Comparison of ENCODE assay signal across 9 cellular contexts in the genomic region with DNA sequence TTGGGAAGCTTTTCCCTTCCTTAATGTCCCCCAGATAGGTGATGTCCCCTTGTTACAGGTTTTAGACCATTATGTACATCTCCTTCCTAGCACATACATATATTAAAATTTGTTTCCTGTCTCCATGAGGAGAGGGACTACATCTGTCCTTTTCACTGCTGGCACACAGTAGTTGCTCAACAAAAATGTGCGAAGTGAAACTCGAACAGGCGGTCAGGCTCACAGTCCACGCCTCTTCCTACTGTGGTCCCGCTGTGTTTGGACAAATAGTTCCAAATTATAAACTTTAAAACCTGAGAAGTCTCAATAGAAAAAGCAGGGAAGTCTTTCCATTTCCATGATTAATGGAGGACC. TPM values are rescaled to one million over a fixed set of nuclear protein-coding genes. Genes with fewer than 3 reads are reported as not detected.
A peak's percentile ranks its signal among the peaks of the same experiment; 100 is the strongest.
DNase-seq lines count a peak whose midpoint lies in the region; ATAC-seq, FAIRE-seq and TF ChIP-seq lines count a peak whose summit lies in the region.
"Had no signal": no experiment of that assay in that cellular context is flagged by ENCODE, and none has a peak within 500 bp of the region (broad histone marks: within the 10 kb centered on the region; RNA-seq: fewer than 3 reads in every experiment).

No MANE protein-coding gene starts in this region.

- peak overlapping the region; percentile 75 for H3K4me3 Mint-ChIP-seq in GM23338

- no peak for FAIRE-seq in D721Med (lab: Jason Lieb, UNC)

- H3K36me3 ChIP-seq in GM23338 (ENCODE audit: insufficient read depth), result no peaks in the 10 kb centered on the region
- 0 out of 2 replicates have a peak, but pooled peaks cover 6% of the 10 kb centered on the region for H3K36me3 ChIP-seq in RWPE2 (ENCODE audit: low read depth)
- H3K36me3 ChIP-seq in fibroblast of lung (ENCODE audit: control insufficient read depth, insufficient read depth, low read length), result no peaks in the 10 kb centered on the region
- no peaks in the 10 kb centered on the region for H3K36me3 ChIP-seq in gastrocnemius medialis

- H4K20me1 ChIP-seq in GM23338 (replicated peaks; ENCODE audit: insufficient read depth), result peaks cover 8% of the 10 kb centered on the region; the same call in 1 of the 2 replicates
- no peaks in the 10 kb centered on the region for H4K20me1 ChIP-seq in fibroblast of lung (ENCODE audit: control insufficient read depth, extremely low read depth, insufficient read depth, low read length)

- no peak overlapping the region for H3K9ac ChIP-seq in fibroblast of lung (ENCODE audit: insufficient read depth, low read length)

- H3K79me2 ChIP-seq in GM23338 (replicated peaks; ENCODE audit: insufficient read depth) (no peaks in the 10 kb centered on the region), fibroblast of lung (ENCODE audit: control insufficient read depth, insufficient read depth, low read length) (peaks cover 5% of the 10 kb centered on the region)

- H3K4me1 ChIP-seq in GM23338 (ENCODE audit: insufficient read depth) (peaks cover 19% of the 10 kb centered on the region), RWPE2 (ENCODE audit: insufficient read depth, poor library complexity, severe bottlenecking) (no peaks in the 10 kb centered on the region), fibroblast of lung (ENCODE audit: control insufficient read depth, extremely low read depth, insufficient read depth, low read length) (no peaks in the 10 kb centered on the region), gastrocnemius medialis (peaks cover 0 to 6% of the 10 kb centered on the region in 2 donors)

- H3K4me2 ChIP-seq in GM23338 (peak overlapping the region; percentile 86; the same call in 1 of the 2 replicates), fibroblast of lung (ENCODE audit: extremely low read depth, insufficient read depth, low read length) (peak overlapping the region; percentile 39)

- peaks cover 30% of the 10 kb centered on the region for H3F3A ChIP-seq in GM23338 (replicated peaks; ENCODE audit: low read depth)

- H3K27ac Mint-ChIP-seq in GM23338, result no peak overlapping the region

- H3K4me3 ChIP-seq in GM23338, result peak overlapping the region; percentile 56
- H3K4me3 ChIP-seq in RWPE2 (ENCODE audit: severe bottlenecking), result peak overlapping the region; percentile 91
- H3K4me3 ChIP-seq in fibroblast of lung (replicated peaks in 1 of 4; ENCODE audit: control extremely low read depth in 1 of 4, insufficient read depth in 1 of 4, low read depth in 3 of 4, low read length in 4 of 4), result peak overlapping the region in 3 of 4 experiments; percentile 48 to 74 (median 66)
- peak overlapping the region; percentile 56 to 73 (median 62) for H3K4me3 ChIP-seq in gastrocnemius medialis

- H3K27ac ChIP-seq in GM23338 (ENCODE audit: low read depth) (no peak overlapping the region), RWPE2 (ENCODE audit: poor library complexity, severe bottlenecking) (no peak overlapping the region), fibroblast of lung (ENCODE audit: insufficient read depth, low read length) (no peak overlapping the region), gastrocnemius medialis (no peak overlapping the region)

- peaks cover 2% of the 10 kb centered on the region; the same call in 1 of the 3 replicates for H3K9me3 Mint-ChIP-seq in GM23338

- H3K4me1 Mint-ChIP-seq in GM23338, result peaks cover 23% of the 10 kb centered on the region

- 0 out of 2 replicates have a peak, but pooled peaks cover 3% of the 10 kb centered on the region for H3K9me2 ChIP-seq in GM23338 (ENCODE audit: insufficient read depth)

- H3K27me3 ChIP-seq in GM23338 (ENCODE audit: insufficient read depth) (peaks cover 87% of the 10 kb centered on the region), RWPE2 (ENCODE audit: insufficient read depth, poor library complexity, severe bottlenecking) (no peaks in the 10 kb centered on the region), fibroblast of lung (ENCODE audit: control insufficient read depth, insufficient read depth, low read length) (no peaks in the 10 kb centered on the region), gastrocnemius medialis (peaks cover 28 to 48% (median 36%) of the 10 kb centered on the region in 3 donors)

- H3K36me3 Mint-ChIP-seq in GM23338 (ENCODE audit: low read depth), result no peaks in the 10 kb centered on the region; the same call in 2 of the 3 replicates

- TF ChIP-seq CTCF in GM23338 (conservative IDR thresholded peaks at IDR 0.05; ENCODE audit: low read depth in 2 of 2), result no peak
- no peak for TF ChIP-seq CTCF in RWPE2 (IDR thresholded peaks at IDR 0.05; ENCODE audit: poor library complexity, severe bottlenecking)
- no peak for TF ChIP-seq CTCF in fibroblast of lung (conservative IDR thresholded peaks at IDR 0.05 in 1 of 2, IDR thresholded peaks at IDR 0.05 in 1 of 2; ENCODE audit: low read depth in 1 of 2, low read length in 2 of 2)
- TF ChIP-seq CTCF in gastrocnemius medialis (IDR thresholded peaks at IDR 0.05 in 4 of 5, conservative IDR thresholded peaks at IDR 0.05 in 1 of 5), result no peak
- no peak for TF ChIP-seq CTCF in D721Med (IDR thresholded peaks at IDR 0.05; ENCODE audit: insufficient read depth, missing control alignments)

- no peaks in the 10 kb centered on the region for H3K9me3 ChIP-seq in RWPE2 (ENCODE audit: severe bottlenecking)
- H3K9me3 ChIP-seq in fibroblast of lung (ENCODE audit: control insufficient read depth, insufficient read depth, low read depth, low read length), result no peaks in the 10 kb centered on the region
- no peaks in the 10 kb centered on the region for H3K9me3 ChIP-seq in gastrocnemius medialis

- in situ Hi-C loops in gastrocnemius medialis (cut with MboI; ENCODE audit: low sequenced_read_pairs in 4 of 4), result no loop called here

- H3K27me3 Mint-ChIP-seq in GM23338 (ENCODE audit: insufficient read depth, low read depth, poor library complexity), result peaks cover 63% of the 10 kb centered on the region

- DNase-seq in GM23338 (ENCODE audit: low spot score) (no peak), RWPE2 (ENCODE audit: low spot score) (no peak), fibroblast of lung (ENCODE audit: low read depth in 2 of 2) (no peak), gastrocnemius medialis (no peak), D721Med (ENCODE audit: insufficient read length, low spot score) (no peak), NCI-H146 treated with DMSO at 0.1 percent for 48 hours (lab: John Stamatoyannopoulos, UW; ENCODE audit: unreplicated experiment) (no peak), ureter (ENCODE audit: low spot score) (no peak)
- DNase-seq: stimulated activated CD4-positive, alpha-beta T cell treated with anti-CD3 and anti-CD28 coated beads, Interleukin-4, amount 100 ng/mL, for 24 hours had no signal

- H2AFZ ChIP-seq in GM23338, result peak overlapping the region; percentile 89
- H2AFZ ChIP-seq in fibroblast of lung (ENCODE audit: low read length), result no peak overlapping the region

- TF ChIP-seq POLR2A in gastrocnemius medialis (IDR thresholded peaks at IDR 0.05), result no peak

- intact Hi-C loops in gastrocnemius medialis (cut with DNase I; ENCODE audit: low total_unique reads), result no loop called here

- no peak for ATAC-seq in GM23338
- ATAC-seq in RWPE2 (ENCODE audit: low read depth), result no peak
- ATAC-seq in gastrocnemius medialis, result no peak
- no peak for ATAC-seq in GM19324 (IDR thresholded peaks at IDR 0.05; ENCODE audit: low FRiP score, unreplicated experiment)

TF ChIP-seq in GM23338, 12 proteins besides CTCF, POLR2A, EP300 and RAD21:
- TF ChIP-seq, protein P1, sequence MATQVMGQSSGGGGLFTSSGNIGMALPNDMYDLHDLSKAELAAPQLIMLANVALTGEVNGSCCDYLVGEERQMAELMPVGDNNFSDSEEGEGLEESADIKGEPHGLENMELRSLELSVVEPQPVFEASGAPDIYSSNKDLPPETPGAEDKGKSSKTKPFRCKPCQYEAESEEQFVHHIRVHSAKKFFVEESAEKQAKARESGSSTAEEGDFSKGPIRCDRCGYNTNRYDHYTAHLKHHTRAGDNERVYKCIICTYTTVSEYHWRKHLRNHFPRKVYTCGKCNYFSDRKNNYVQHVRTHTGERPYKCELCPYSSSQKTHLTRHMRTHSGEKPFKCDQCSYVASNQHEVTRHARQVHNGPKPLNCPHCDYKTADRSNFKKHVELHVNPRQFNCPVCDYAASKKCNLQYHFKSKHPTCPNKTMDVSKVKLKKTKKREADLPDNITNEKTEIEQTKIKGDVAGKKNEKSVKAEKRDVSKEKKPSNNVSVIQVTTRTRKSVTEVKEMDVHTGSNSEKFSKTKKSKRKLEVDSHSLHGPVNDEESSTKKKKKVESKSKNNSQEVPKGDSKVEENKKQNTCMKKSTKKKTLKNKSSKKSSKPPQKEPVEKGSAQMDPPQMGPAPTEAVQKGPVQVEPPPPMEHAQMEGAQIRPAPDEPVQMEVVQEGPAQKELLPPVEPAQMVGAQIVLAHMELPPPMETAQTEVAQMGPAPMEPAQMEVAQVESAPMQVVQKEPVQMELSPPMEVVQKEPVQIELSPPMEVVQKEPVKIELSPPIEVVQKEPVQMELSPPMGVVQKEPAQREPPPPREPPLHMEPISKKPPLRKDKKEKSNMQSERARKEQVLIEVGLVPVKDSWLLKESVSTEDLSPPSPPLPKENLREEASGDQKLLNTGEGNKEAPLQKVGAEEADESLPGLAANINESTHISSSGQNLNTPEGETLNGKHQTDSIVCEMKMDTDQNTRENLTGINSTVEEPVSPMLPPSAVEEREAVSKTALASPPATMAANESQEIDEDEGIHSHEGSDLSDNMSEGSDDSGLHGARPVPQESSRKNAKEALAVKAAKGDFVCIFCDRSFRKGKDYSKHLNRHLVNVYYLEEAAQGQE (IDR thresholded peaks at IDR 0.05; ENCODE audit: unreplicated experiment), result no peak
- peak; percentile 46 for TF ChIP-seq EZH2 (IDR thresholded peaks at IDR 0.05; ENCODE audit: low read depth, unreplicated experiment)
TF ChIP-seq in GM23338: peak in this region for 1.

RNA-seq across cellular contexts. Expression of gene HHEX, which starts 1.2 kb away (rescaled TPM):
- total RNA-seq in GM23338 (2014; rRNA removed; shearing (Covaris generic)), result 0.39 and 0.59 TPM in 2 replicates
- 0.99 and 2.0 TPM in 2 replicates for polyA plus RNA-seq in GM23338 (2016; fragmentation: Nextera tagmentation; extraction: Ambion mirVana)
- total RNA-seq in fibroblast of lung, result 3.1 and 3.5 TPM in 2 replicates
- 2.9 and 13.2 TPM in 2 replicates for polyA plus RNA-seq in fibroblast of lung
- polyA plus RNA-seq in fibroblast of lung (2012), result 2.9 and 14.3 TPM in 2 replicates
- polyA minus RNA-seq in fibroblast of lung (ENCODE audit: low replicate concordance), result 4.2 and 4.4 TPM in 2 replicates
- 1 to 10 TPM in 1 of 4 donors, under 1 TPM in 2, not detected in 1; 0.82 to 1.8 (median 0.84) TPM for total RNA-seq in gastrocnemius medialis
- total RNA-seq in ureter, result 6.3 TPM
